In the genomic region with DNA sequence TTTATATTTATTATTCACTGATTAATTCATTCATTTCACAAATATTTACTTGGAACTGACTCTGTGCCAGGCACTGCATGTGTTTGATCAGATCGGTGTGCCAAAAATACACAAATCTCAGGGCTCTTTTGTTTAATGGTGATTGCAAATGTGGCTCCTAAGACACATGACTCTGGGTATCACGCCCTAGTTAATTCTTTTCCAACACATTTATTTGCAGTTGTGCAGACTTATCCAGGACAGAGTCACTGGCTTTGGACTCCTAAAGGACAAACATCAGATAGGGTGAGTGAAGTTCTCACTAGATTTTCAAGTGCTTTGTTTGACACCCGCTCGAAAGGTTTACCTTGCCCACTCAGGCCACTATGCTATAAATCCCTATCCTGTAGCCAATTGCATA, we compare ENCODE assay signal across 31 cellular contexts.
"Had no signal": no experiment of that assay in that cellular context is flagged by ENCODE, and none has a peak within 500 bp of the region (broad histone marks: within the 10 kb centered on the region; RNA-seq: fewer than 3 reads in every experiment).

No MANE protein-coding gene starts in this region.

- H3K4me1 Mint-ChIP-seq: activated CD8-positive, alpha-beta memory T cell treated with anti-CD3 and anti-CD28 coated beads, Interleukin-2, amount 10 ng/mL, durations not matched to agents 7 days and 5 days; activated naive CD4-positive, alpha-beta T cell treated with anti-CD3 and anti-CD28 coated beads, Interleukin-2, amount 50 U/mL, for 24 hours; activated naive CD8-positive, alpha-beta T cell treated with anti-CD3 and anti-CD28 coated beads for 36 hours; activated naive CD8-positive, alpha-beta T cell treated with anti-CD3 and anti-CD28 coated beads, Interleukin-2, amount 50 U/mL, for 24 hours had no signal

- H3K27me3 ChIP-seq: adrenal gland, body of pancreas, esophagus muscularis mucosa, foreskin keratinocyte, gastroesophageal sphincter, heart right ventricle had no signal

- H3K4me1 ChIP-seq: adrenal gland, body of pancreas, esophagus muscularis mucosa, foreskin keratinocyte, gastroesophageal sphincter had no signal

- DNase-seq: activated CD4-positive, alpha-beta memory T cell treated with anti-CD3 and anti-CD28 coated beads for 36 hours; activated CD4-positive, alpha-beta T cell treated with anti-CD3 and anti-CD28 coated beads for 1 hour; activated CD4-positive, alpha-beta T cell treated with anti-CD3 and anti-CD28 coated beads for 48 hours; activated CD8-positive, alpha-beta memory T cell treated with anti-CD3 and anti-CD28 coated beads, Interleukin-2, amount 10 ng/mL, durations not matched to agents 7 days and 5 days; activated CD8-positive, alpha-beta memory T cell treated with anti-CD3 and anti-CD28 coated beads, Interleukin-2, amount 50 U/mL, for 4 hours; activated CD8-positive, alpha-beta T cell treated with anti-CD3 and anti-CD28 coated beads, Interleukin-2, amount 10 ng/mL, durations not matched to agents 7 days and 5 days; activated effector memory CD4-positive, alpha-beta T cell treated with anti-CD3 and anti-CD28 coated beads, Interleukin-2, amount 50 U/mL, for 16 hours; activated naive CD4-positive, alpha-beta T cell treated with anti-CD3 and anti-CD28 coated beads for 36 hours; activated naive CD8-positive, alpha-beta T cell treated with anti-CD3 and anti-CD28 coated beads for 36 hours; activated naive CD8-positive, alpha-beta T cell treated with anti-CD3 and anti-CD28 coated beads, Interleukin-2, amount 50 U/mL, for 24 hours; activated T-cell treated with anti-CD3 and anti-CD28 coated beads, Interleukin-2, amount 50 U/mL, for 1 hour; activated T-cell treated with anti-CD3 and anti-CD28 coated beads, Interleukin-2, amount 50 U/mL, for 48 hours; adrenal gland; amygdala; aorta; body of pancreas; caudate nucleus; cortex of kidney; dermis blood vessel endothelial cell; effector CD4-positive, alpha-beta T cell; effector memory CD8-positive, alpha-beta T cell; erythroblast; foreskin keratinocyte; heart right ventricle; T-helper 2 cell had no signal

- H3K9me3 ChIP-seq: adrenal gland, body of pancreas, esophagus muscularis mucosa, gastroesophageal sphincter had no signal

- H3K36me3 Mint-ChIP-seq: activated CD4-positive, alpha-beta memory T cell treated with anti-CD3 and anti-CD28 coated beads for 36 hours; activated CD8-positive, alpha-beta memory T cell treated with anti-CD3 and anti-CD28 coated beads, Interleukin-2, amount 10 ng/mL, durations not matched to agents 7 days and 5 days; activated naive CD4-positive, alpha-beta T cell treated with anti-CD3 and anti-CD28 coated beads, Interleukin-2, amount 50 U/mL, for 24 hours; activated naive CD8-positive, alpha-beta T cell treated with anti-CD3 and anti-CD28 coated beads for 36 hours; WTC11 had no signal

- ATAC-seq: activated CD8-positive, alpha-beta memory T cell treated with anti-CD3 and anti-CD28 coated beads, Interleukin-2, amount 10 ng/mL, durations not matched to agents 7 days and 5 days; activated CD8-positive, alpha-beta T cell treated with anti-CD3 and anti-CD28 coated beads, Interleukin-2, amount 10 ng/mL, durations not matched to agents 7 days and 5 days; activated naive CD8-positive, alpha-beta T cell treated with anti-CD3 and anti-CD28 coated beads, Interleukin-2, amount 50 U/mL, for 24 hours; body of pancreas; effector memory CD8-positive, alpha-beta T cell; foreskin keratinocyte; gastroesophageal sphincter; heart right ventricle; WTC11 had no signal

- H3K4me3 ChIP-seq: adrenal gland, body of pancreas, esophagus muscularis mucosa, gastroesophageal sphincter, heart right ventricle had no signal

- H3K36me3 ChIP-seq: adrenal gland, esophagus muscularis mucosa, gastroesophageal sphincter, heart right ventricle had no signal

- H3K27me3 Mint-ChIP-seq: activated CD4-positive, alpha-beta memory T cell treated with anti-CD3 and anti-CD28 coated beads for 36 hours; activated CD8-positive, alpha-beta memory T cell treated with anti-CD3 and anti-CD28 coated beads, Interleukin-2, amount 10 ng/mL, durations not matched to agents 7 days and 5 days; activated naive CD8-positive, alpha-beta T cell treated with anti-CD3 and anti-CD28 coated beads for 36 hours; activated naive CD8-positive, alpha-beta T cell treated with anti-CD3 and anti-CD28 coated beads, Interleukin-2, amount 50 U/mL, for 24 hours; effector memory CD8-positive, alpha-beta T cell had no signal

- H3K27ac Mint-ChIP-seq: activated CD4-positive, alpha-beta memory T cell treated with anti-CD3 and anti-CD28 coated beads for 36 hours; activated CD8-positive, alpha-beta memory T cell treated with anti-CD3 and anti-CD28 coated beads, Interleukin-2, amount 10 ng/mL, durations not matched to agents 7 days and 5 days; activated CD8-positive, alpha-beta T cell treated with anti-CD3 and anti-CD28 coated beads, Interleukin-2, amount 10 ng/mL, durations not matched to agents 7 days and 5 days; activated naive CD4-positive, alpha-beta T cell treated with anti-CD3 and anti-CD28 coated beads for 36 hours; activated naive CD4-positive, alpha-beta T cell treated with anti-CD3 and anti-CD28 coated beads, Interleukin-2, amount 50 U/mL, for 24 hours; activated naive CD8-positive, alpha-beta T cell treated with anti-CD3 and anti-CD28 coated beads for 36 hours; activated naive CD8-positive, alpha-beta T cell treated with anti-CD3 and anti-CD28 coated beads, Interleukin-2, amount 50 U/mL, for 24 hours; activated T-helper 1 cell treated with anti-CD3 and anti-CD28 coated beads, Interleukin-12 subunit alpha, Interleukin-12 subunit beta, Interleukin-2, Interleukin-4 antibody, amounts not matched to agents 30 ng/mL and 10 ng/mL and 1 ng/mL, durations not matched to agents 14 hours and 24 hours and 36 hours; activated T-helper 2 cell treated with anti-CD3 and anti-CD28 coated beads, Interferon-gamma antibody, Interleukin-2, Interleukin-4, amounts not matched to agents 10 μg/mL and 5 μg/mL and 100 μg/mL, durations not matched to agents 14 hours and 24 hours and 36 hours; effector memory CD8-positive, alpha-beta T cell; WTC11 had no signal

- H3K9me3 Mint-ChIP-seq: activated CD4-positive, alpha-beta memory T cell treated with anti-CD3 and anti-CD28 coated beads for 36 hours; activated naive CD4-positive, alpha-beta T cell treated with anti-CD3 and anti-CD28 coated beads for 36 hours; activated naive CD4-positive, alpha-beta T cell treated with anti-CD3 and anti-CD28 coated beads, Interleukin-2, amount 50 U/mL, for 24 hours; activated naive CD8-positive, alpha-beta T cell treated with anti-CD3 and anti-CD28 coated beads for 36 hours; activated naive CD8-positive, alpha-beta T cell treated with anti-CD3 and anti-CD28 coated beads, Interleukin-2, amount 50 U/mL, for 24 hours; activated T-helper 1 cell treated with anti-CD3 and anti-CD28 coated beads, Interleukin-12 subunit alpha, Interleukin-12 subunit beta, Interleukin-2, Interleukin-4 antibody, amounts not matched to agents 30 ng/mL and 10 ng/mL and 1 ng/mL, durations not matched to agents 14 hours and 24 hours and 36 hours; activated T-helper 2 cell treated with anti-CD3 and anti-CD28 coated beads, Interferon-gamma antibody, Interleukin-2, Interleukin-4, amounts not matched to agents 10 μg/mL and 5 μg/mL and 100 μg/mL, durations not matched to agents 14 hours and 24 hours and 36 hours; effector memory CD8-positive, alpha-beta T cell had no signal

- H3K4me3 Mint-ChIP-seq: activated CD4-positive, alpha-beta memory T cell treated with anti-CD3 and anti-CD28 coated beads for 36 hours; activated CD8-positive, alpha-beta memory T cell treated with anti-CD3 and anti-CD28 coated beads, Interleukin-2, amount 10 ng/mL, durations not matched to agents 7 days and 5 days; activated CD8-positive, alpha-beta T cell treated with anti-CD3 and anti-CD28 coated beads, Interleukin-2, amount 10 ng/mL, durations not matched to agents 7 days and 5 days; activated naive CD4-positive, alpha-beta T cell treated with anti-CD3 and anti-CD28 coated beads for 36 hours; activated naive CD4-positive, alpha-beta T cell treated with anti-CD3 and anti-CD28 coated beads, Interleukin-2, amount 50 U/mL, for 24 hours; activated naive CD8-positive, alpha-beta T cell treated with anti-CD3 and anti-CD28 coated beads for 36 hours; activated naive CD8-positive, alpha-beta T cell treated with anti-CD3 and anti-CD28 coated beads, Interleukin-2, amount 50 U/mL, for 24 hours; activated T-helper 1 cell treated with anti-CD3 and anti-CD28 coated beads, Interleukin-12 subunit alpha, Interleukin-12 subunit beta, Interleukin-2, Interleukin-4 antibody, amounts not matched to agents 30 ng/mL and 10 ng/mL and 1 ng/mL, durations not matched to agents 14 hours and 24 hours and 36 hours; effector memory CD8-positive, alpha-beta T cell; WTC11 had no signal

- H3K27ac ChIP-seq: adrenal gland, body of pancreas, esophagus muscularis mucosa, foreskin keratinocyte, gastroesophageal sphincter, heart right ventricle had no signal
